In genomic region chr3:140922634-140923033, GRCh38 we compare ENCODE assay signal across 1 cellular context.
TF ChIP-seq lines count a peak whose summit lies in the region.

No MANE protein-coding gene starts in this region.

TF ChIP-seq in GM23338, 12 proteins besides CTCF, POLR2A, EP300 and RAD21 (continued from another document):
- TF ChIP-seq ZNF462 (CRISPR knock-in tag; IDR thresholded peaks at IDR 0.05) (no peak), STAT1 (IDR thresholded peaks at IDR 0.05; ENCODE audit: unreplicated experiment) (no peak), ZNF331 (CRISPR knock-in tag; IDR thresholded peaks at IDR 0.05; ENCODE audit: low read depth) (no peak)
